ENCODE assay signal across 22 cellular contexts in the genomic region with DNA sequence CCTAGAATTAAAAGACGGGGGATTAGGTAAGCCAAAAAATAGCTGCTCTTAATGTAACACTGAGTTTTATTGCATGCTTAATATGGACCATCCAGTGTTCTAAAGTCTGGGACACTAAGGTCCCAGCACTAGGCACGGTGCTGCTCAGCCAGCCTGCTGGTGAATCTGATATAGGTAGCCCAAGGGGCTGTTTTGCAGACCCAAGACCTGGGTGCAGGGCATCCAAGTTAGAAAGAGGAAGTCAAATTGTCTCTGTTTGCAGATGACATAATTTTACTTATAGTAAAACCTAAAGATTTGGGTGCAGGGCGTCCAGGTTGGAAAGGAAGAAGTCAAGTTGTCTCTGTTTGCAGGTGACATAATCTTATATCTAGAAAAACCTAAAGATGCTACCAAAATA. TPM values are rescaled to one million over a fixed set of nuclear protein-coding genes. Genes with fewer than 3 reads are reported as not detected.
DNase-seq lines count a peak whose midpoint lies in the region; ATAC-seq and TF ChIP-seq lines count a peak whose summit lies in the region.
"Had no signal": no experiment of that assay in that cellular context is flagged by ENCODE, and none has a peak within 500 bp of the region (broad histone marks: within the 10 kb centered on the region; RNA-seq: fewer than 3 reads in every experiment).

No MANE protein-coding gene starts in this region.

- H3K4me2 ChIP-seq in OCI-LY3 (ENCODE audit: low read length) (peak overlapping the region; percentile 49), neural cell (ENCODE audit: low read length) (no peak overlapping the region)

- TF ChIP-seq CTCF in HL-60 (IDR thresholded peaks at IDR 0.05; ENCODE audit: insufficient read depth, low read length) (no peak), OCI-LY3 (IDR thresholded peaks at IDR 0.05; ENCODE audit: low read depth, low read length) (no peak), neural cell (IDR thresholded peaks at IDR 0.05; ENCODE audit: poor library complexity, severe bottlenecking) (no peak), adrenal gland (IDR thresholded peaks at IDR 0.05) (no peak)

- no peaks in the 10 kb centered on the region for H3K9me2 ChIP-seq in neural cell (ENCODE audit: insufficient read depth, low read length)

- H3K4me1 ChIP-seq in OCI-LY3 (ENCODE audit: low read length) = peaks cover 13% of the 10 kb centered on the region
- no peaks in the 10 kb centered on the region for H3K4me1 ChIP-seq in adrenal gland (replicated peaks in 1 of 2)
- H3K4me1 ChIP-seq: BLaER1 treated with 17β-estradiol and CSF1 and Interleukin-3, amounts not matched to agents 10 nM and 100 nM; Caco-2; HAP-1 had no signal

- H3K4me3 ChIP-seq in HL-60 (replicated peaks; ENCODE audit: insufficient read depth, low read length) = no peak overlapping the region
- no peak overlapping the region for H3K4me3 ChIP-seq in OCI-LY3 (ENCODE audit: low read length)
- H3K4me3 ChIP-seq in neural cell (ENCODE audit: low read length) = peak overlapping the region; percentile 22
- no peak overlapping the region for H3K4me3 ChIP-seq in adrenal gland
- H3K4me3 ChIP-seq: BLaER1 treated with 17β-estradiol and CSF1 and Interleukin-3, amounts not matched to agents 10 nM and 100 nM; GM23248; HAP-1; K562 had no signal

- no peaks in the 10 kb centered on the region for H3K9me3 ChIP-seq in OCI-LY3 (ENCODE audit: insufficient read depth, low read length)
- H3K9me3 ChIP-seq in neural cell (ENCODE audit: low read length) = no peaks in the 10 kb centered on the region
- no peaks in the 10 kb centered on the region for H3K9me3 ChIP-seq in adrenal gland (replicated peaks in 1 of 3)
- H3K9me3 ChIP-seq: Caco-2, HAP-1 had no signal

- H2AFZ ChIP-seq in OCI-LY3 (ENCODE audit: low read depth, low read length) (no peak overlapping the region), neural cell (ENCODE audit: low read depth, low read length) (no peak overlapping the region)
- H2AFZ ChIP-seq: GM23248 had no signal

- TF ChIP-seq RAD21 in neural cell (conservative IDR thresholded peaks at IDR 0.05) = no peak

- H3K27ac ChIP-seq in HL-60 (replicated peaks) = peak overlapping the region; percentile 45
- no peak overlapping the region for H3K27ac ChIP-seq in OCI-LY3 (ENCODE audit: low read length)
- peak overlapping the region; percentile 75 for H3K27ac ChIP-seq in neural cell (ENCODE audit: low read length)
- no peak overlapping the region for H3K27ac ChIP-seq in adrenal gland
- H3K27ac ChIP-seq: BLaER1 treated with 17β-estradiol and CSF1 and Interleukin-3, amounts not matched to agents 10 nM and 100 nM; GM23248 had no signal

- TF ChIP-seq EP300 in neural cell (conservative IDR thresholded peaks at IDR 0.05; ENCODE audit: poor library complexity, severe bottlenecking) = no peak

- H3K79me2 ChIP-seq in OCI-LY3 (ENCODE audit: low read length) (no peaks in the 10 kb centered on the region), neural cell (replicated peaks; ENCODE audit: insufficient read depth, low read length) (no peaks in the 10 kb centered on the region)

- 65 to 76% (median 69%) methylated on average over 3 of the region's 3 CpGs for WGBS in adrenal gland, 4 donors

- H3K9ac ChIP-seq in OCI-LY3 (ENCODE audit: low read length) = no peak overlapping the region
- H3K9ac ChIP-seq in neural cell (ENCODE audit: low read length) = peak overlapping the region; percentile 7
- H3K9ac ChIP-seq: BLaER1 treated with 17β-estradiol and CSF1 and Interleukin-3, amounts not matched to agents 10 nM and 100 nM; GM23248 had no signal

- intact Hi-C loops in adrenal gland (cut with DNase I) = no loop called here

- H3F3A ChIP-seq in neural cell (ENCODE audit: insufficient read depth, low read length, poor library complexity, severe bottlenecking) = no peaks in the 10 kb centered on the region

- ATAC-seq in HG03457 (IDR thresholded peaks at IDR 0.05; ENCODE audit: unreplicated experiment) = no peak
- ATAC-seq: K562 had no signal

- H3K27me3 ChIP-seq in HL-60 (ENCODE audit: insufficient read depth, poor library complexity, severe bottlenecking) (no peaks in the 10 kb centered on the region), OCI-LY3 (ENCODE audit: low read depth, low read length) (peaks cover 60% of the 10 kb centered on the region), neural cell (ENCODE audit: insufficient read depth, low read depth, low read length) (no peaks in the 10 kb centered on the region), adrenal gland (no peaks in the 10 kb centered on the region)

- DNase-seq in SIG-M5 treated with dmso at 0.1 percent for 504 hours (lab: John Stamatoyannopoulos, UW; ENCODE audit: unreplicated experiment) (peak; percentile 3), SIG-M5 (lab: John Stamatoyannopoulos, UW) (no peak), HL-60 (ENCODE audit: low read depth in 1 of 2, low spot score in 1 of 2) (peak in 1 of 2 experiments; percentile 17), NCI-H1436 (lab: John Stamatoyannopoulos, UW) (no peak), adrenal gland (no peak)
- DNase-seq: 8988T; Caco-2; CD4-positive, alpha-beta T cell; DMS79; GDM1; GM23248; IMR-90 had no signal

- TF ChIP-seq POLR2A in adrenal gland (IDR thresholded peaks at IDR 0.05) = no peak

- H4K20me1 ChIP-seq in OCI-LY3 (ENCODE audit: insufficient read depth, low read length) (peaks cover 5% of the 10 kb centered on the region; the same call in 1 of the 2 replicates), neural cell (ENCODE audit: insufficient read depth) (no peaks in the 10 kb centered on the region)
- H4K20me1 ChIP-seq: BLaER1 treated with 17β-estradiol and CSF1 and Interleukin-3, amounts not matched to agents 10 nM and 100 nM had no signal

- H3K36me3 ChIP-seq in OCI-LY3 (replicated peaks; ENCODE audit: low read depth, low read length) = no peaks in the 10 kb centered on the region
- no peaks in the 10 kb centered on the region for H3K36me3 ChIP-seq in neural cell (ENCODE audit: insufficient read depth, low read length)
- H3K36me3 ChIP-seq in adrenal gland (replicated peaks in 1 of 2) = no peaks in the 10 kb centered on the region
- H3K36me3 ChIP-seq: BLaER1 treated with 17β-estradiol and CSF1 and Interleukin-3, amounts not matched to agents 10 nM and 100 nM; HAP-1 had no signal

TF ChIP-seq in neural cell, 6 proteins besides CTCF, POLR2A, EP300 and RAD21:
- TF ChIP-seq, protein P1, sequence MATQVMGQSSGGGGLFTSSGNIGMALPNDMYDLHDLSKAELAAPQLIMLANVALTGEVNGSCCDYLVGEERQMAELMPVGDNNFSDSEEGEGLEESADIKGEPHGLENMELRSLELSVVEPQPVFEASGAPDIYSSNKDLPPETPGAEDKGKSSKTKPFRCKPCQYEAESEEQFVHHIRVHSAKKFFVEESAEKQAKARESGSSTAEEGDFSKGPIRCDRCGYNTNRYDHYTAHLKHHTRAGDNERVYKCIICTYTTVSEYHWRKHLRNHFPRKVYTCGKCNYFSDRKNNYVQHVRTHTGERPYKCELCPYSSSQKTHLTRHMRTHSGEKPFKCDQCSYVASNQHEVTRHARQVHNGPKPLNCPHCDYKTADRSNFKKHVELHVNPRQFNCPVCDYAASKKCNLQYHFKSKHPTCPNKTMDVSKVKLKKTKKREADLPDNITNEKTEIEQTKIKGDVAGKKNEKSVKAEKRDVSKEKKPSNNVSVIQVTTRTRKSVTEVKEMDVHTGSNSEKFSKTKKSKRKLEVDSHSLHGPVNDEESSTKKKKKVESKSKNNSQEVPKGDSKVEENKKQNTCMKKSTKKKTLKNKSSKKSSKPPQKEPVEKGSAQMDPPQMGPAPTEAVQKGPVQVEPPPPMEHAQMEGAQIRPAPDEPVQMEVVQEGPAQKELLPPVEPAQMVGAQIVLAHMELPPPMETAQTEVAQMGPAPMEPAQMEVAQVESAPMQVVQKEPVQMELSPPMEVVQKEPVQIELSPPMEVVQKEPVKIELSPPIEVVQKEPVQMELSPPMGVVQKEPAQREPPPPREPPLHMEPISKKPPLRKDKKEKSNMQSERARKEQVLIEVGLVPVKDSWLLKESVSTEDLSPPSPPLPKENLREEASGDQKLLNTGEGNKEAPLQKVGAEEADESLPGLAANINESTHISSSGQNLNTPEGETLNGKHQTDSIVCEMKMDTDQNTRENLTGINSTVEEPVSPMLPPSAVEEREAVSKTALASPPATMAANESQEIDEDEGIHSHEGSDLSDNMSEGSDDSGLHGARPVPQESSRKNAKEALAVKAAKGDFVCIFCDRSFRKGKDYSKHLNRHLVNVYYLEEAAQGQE (IDR thresholded peaks at IDR 0.05; ENCODE audit: borderline replicate concordance) = no peak
- TF ChIP-seq MXI1 (conservative IDR thresholded peaks at IDR 0.05; ENCODE audit: poor library complexity, severe bottlenecking) (no peak), EZH2 (IDR thresholded peaks at IDR 0.05; ENCODE audit: borderline replicate concordance, insufficient read depth, low read length, poor library complexity, severe bottlenecking) (no peak), TAF1 (IDR thresholded peaks at IDR 0.05; ENCODE audit: low read depth) (no peak), POLR2AphosphoS5 (IDR thresholded peaks at IDR 0.05) (no peak), SMC3 (conservative IDR thresholded peaks at IDR 0.05; ENCODE audit: poor library complexity) (no peak)

RNA-seq across cellular contexts. Expression of gene IFNA5, which starts 17.8 kb away (rescaled TPM):
- polyA plus RNA-seq in neural cell (not detected in 2 replicates), adrenal gland (not detected)
- not detected in 2 replicates for polyA minus RNA-seq in neural cell
- total RNA-seq in adrenal gland = not detected
- total RNA-seq: A673; Caco-2; CD4-positive, alpha-beta T cell; Daoy; GM23248; H4; IMR-90; K562 had no signal
- polyA plus RNA-seq: AG04450, GM23248, IMR-90, K562 had no signal

RNA-seq across cellular contexts. Expression of gene IFNA14, which starts 47.5 kb away (rescaled TPM):
- polyA plus RNA-seq in neural cell = not detected in 2 replicates
- polyA minus RNA-seq in neural cell = not detected in 2 replicates
- total RNA-seq in adrenal gland = not detected
- polyA plus RNA-seq in adrenal gland = not detected
- total RNA-seq: A673; Caco-2; CD4-positive, alpha-beta T cell; Daoy; GM23248; H4; IMR-90; K562 had no signal
- polyA plus RNA-seq: AG04450, GM23248, IMR-90, K562 had no signal

RNA-seq across cellular contexts. Expression of gene KLHL9, which starts 47.9 kb away (rescaled TPM):
- polyA plus RNA-seq in neural cell (39.6 and 40.9 TPM in 2 replicates), adrenal gland (10 to 100 TPM in 1 of 3 donors, 1 to 10 TPM in 2; 6.7 to 20.3 (median 7.4) TPM)
- polyA minus RNA-seq in neural cell = 117 and 131 TPM in 2 replicates
- total RNA-seq in adrenal gland = 10 to 100 TPM; 16.6 to 23.8 (median 21.5) TPM
- total RNA-seq: Daoy had no signal
- polyA plus RNA-seq: K562 had no signal

RNA-seq across cellular contexts. Expression of gene IFNA17, which starts 59.3 kb away (rescaled TPM):
- polyA plus RNA-seq in neural cell (not detected in 2 replicates), adrenal gland (not detected)
- polyA minus RNA-seq in neural cell = not detected in 2 replicates
- not detected for total RNA-seq in adrenal gland
- total RNA-seq: A673; Caco-2; CD4-positive, alpha-beta T cell; Daoy; GM23248; H4; IMR-90; K562 had no signal
- polyA plus RNA-seq: AG04450, GM23248, IMR-90, K562 had no signal

Comparison
In these comparisons a context has a peak if more than half of its experiments do, and no peak if none do; other contexts are left out.
1. H3K27ac ChIP-seq: peak in HL-60 (single experiment) and neural cell (single experiment); none in OCI-LY3 (single experiment) and adrenal gland (0 of 5).